11 cellular contexts compared by ENCODE assay signal in the genomic region with DNA sequence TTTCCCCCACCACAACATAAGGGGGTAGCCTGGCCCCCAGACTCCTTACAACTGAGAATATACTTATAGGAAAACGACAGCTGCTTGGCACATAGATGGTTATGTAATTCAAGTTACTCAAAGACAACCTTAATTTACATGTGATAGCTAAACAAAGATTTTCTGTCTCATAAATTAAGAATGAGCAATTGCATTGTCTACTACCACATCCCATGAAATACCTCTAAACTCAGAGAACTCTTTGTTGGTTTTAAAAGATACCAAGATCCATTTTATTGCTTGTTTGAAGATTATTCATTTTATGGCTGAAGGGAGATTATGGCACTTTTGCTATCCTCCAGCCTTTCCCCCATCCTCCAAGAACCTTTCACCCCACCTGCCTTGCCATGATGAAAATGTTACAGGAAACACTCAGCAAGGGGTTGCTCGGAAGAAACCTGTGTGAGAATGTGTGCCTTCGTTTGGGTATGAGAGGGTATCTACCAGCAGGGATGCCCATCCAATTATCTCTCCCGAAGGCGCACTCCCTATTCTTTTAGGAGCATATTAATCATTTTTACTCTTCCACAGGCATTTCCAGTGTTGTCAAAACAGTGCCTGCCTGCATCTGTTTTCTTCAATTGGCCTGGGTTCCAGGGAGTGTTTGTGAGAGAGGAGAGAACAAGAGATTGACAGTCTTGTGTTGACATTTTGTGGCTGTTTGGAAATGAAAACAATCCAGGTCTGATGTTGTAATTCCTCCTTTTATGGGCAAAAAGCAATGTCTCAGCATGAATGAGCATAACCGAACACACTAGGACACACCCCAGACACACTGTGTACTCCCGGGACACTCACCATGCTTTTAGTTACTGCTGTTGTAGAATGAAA.
DNase-seq lines count a peak whose midpoint lies in the region; ATAC-seq and TF ChIP-seq lines count a peak whose summit lies in the region.
"Had no signal": no experiment of that assay in that cellular context is flagged by ENCODE, and none has a peak within 500 bp of the region (broad histone marks: within the 10 kb centered on the region; RNA-seq: fewer than 3 reads in every experiment).

No MANE protein-coding gene starts in this region.

- intact Hi-C loops in colonic mucosa (cut with DNase I), result no loop called here

- peak overlapping the region; percentile 79 to 83 for H2BK12ac ChIP-seq in mesenchymal stem cell (ENCODE audit: low read length in 2 of 2)

- no peak overlapping the region for H2AK5ac ChIP-seq in mesenchymal stem cell (ENCODE audit: low read length, severe bottlenecking)

- H4K91ac ChIP-seq in mesenchymal stem cell (ENCODE audit: low read length), result no peak overlapping the region

- H3K9me3 ChIP-seq in colonic mucosa (no peaks in the 10 kb centered on the region), mesenchymal stem cell (ENCODE audit: control insufficient read depth, low read length) (no peaks in the 10 kb centered on the region), SJCRH30 (replicated peaks) (no peaks in the 10 kb centered on the region)

- peak overlapping the region in 1 of 2 experiments; percentile 74 for H3K18ac ChIP-seq in mesenchymal stem cell (ENCODE audit: low read depth in 1 of 2, low read length in 2 of 2)

- H3K9ac ChIP-seq in colonic mucosa (ENCODE audit: low read depth in 2 of 2, low read length in 2 of 2), result no peak overlapping the region
- no peak overlapping the region for H3K9ac ChIP-seq in mesenchymal stem cell (ENCODE audit: low read length)

- ATAC-seq in HG03159 (IDR thresholded peaks at IDR 0.05; ENCODE audit: unreplicated experiment), result no peak

- H3K4me1 ChIP-seq in colonic mucosa (no peaks in the 10 kb centered on the region), mesenchymal stem cell (ENCODE audit: control insufficient read depth, insufficient read depth, low read depth, low read length) (no peaks in the 10 kb centered on the region), SJCRH30 (no peaks in the 10 kb centered on the region)

- TF ChIP-seq CTCF in NB4 (IDR thresholded peaks at IDR 0.05; ENCODE audit: low read depth, low read length) (no peak), colonic mucosa (IDR thresholded peaks at IDR 0.05) (no peak)

- H3K4me2 ChIP-seq in mesenchymal stem cell (ENCODE audit: low read length, poor library complexity, severe bottlenecking), result no peak overlapping the region

- WGBS in mesenchymal stem cell, result 55% methylated on average over 3 of the region's 7 CpGs

- DNase-seq in AG08396 (ENCODE audit: low spot score), result peak; percentile 71
- peak; percentile 70 for DNase-seq in NB4 (ENCODE audit: low read depth)
- DNase-seq in colonic mucosa, result peak; percentile 27
- DNase-seq in mesenchymal stem cell, result peak; percentile 91
- DNase-seq in C1 segment of cervical spinal cord (lab: John Stamatoyannopoulos, UW), result no peak
- no peak for DNase-seq in SJCRH30
- no peak for DNase-seq in DMS53 (lab: John Stamatoyannopoulos, UW)
- DNase-seq: aorta, NCI-H1417 had no signal

- H3K36me3 ChIP-seq in colonic mucosa (no peaks in the 10 kb centered on the region), mesenchymal stem cell (ENCODE audit: control insufficient read depth in 1 of 2, insufficient read depth in 2 of 2, low read depth in 1 of 2, low read length in 2 of 2) (no peaks in the 10 kb centered on the region), SJCRH30 (no peaks in the 10 kb centered on the region)

- H4K8ac ChIP-seq in mesenchymal stem cell (ENCODE audit: low read length), result no peak overlapping the region

- no peak overlapping the region for H3K23ac ChIP-seq in mesenchymal stem cell (ENCODE audit: low read length in 2 of 2)

- H3K27ac ChIP-seq in colonic mucosa (no peak overlapping the region), mesenchymal stem cell (ENCODE audit: low read length, poor library complexity, severe bottlenecking) (no peak overlapping the region), SJCRH30 (no peak overlapping the region)
- H3K27ac ChIP-seq: C4-2B had no signal

- no peaks in the 10 kb centered on the region for H3K27me3 ChIP-seq in colonic mucosa
- peaks cover 0 to 3% of the 10 kb centered on the region in 2 experiments for H3K27me3 ChIP-seq in mesenchymal stem cell (ENCODE audit: control insufficient read depth in 1 of 2, insufficient read depth in 1 of 2, low read length in 2 of 2)
- no peaks in the 10 kb centered on the region for H3K27me3 ChIP-seq in SJCRH30

- no peaks in the 10 kb centered on the region for H3K79me1 ChIP-seq in mesenchymal stem cell (replicated peaks; ENCODE audit: low read length, poor library complexity, severe bottlenecking)

- H3K4ac ChIP-seq in mesenchymal stem cell (ENCODE audit: low read depth in 1 of 2, low read length in 2 of 2), result no peak overlapping the region

- no peak overlapping the region for H2BK5ac ChIP-seq in mesenchymal stem cell (ENCODE audit: low read depth, low read length, poor library complexity, severe bottlenecking)

- no peak for TF ChIP-seq POLR2A in NB4 (IDR thresholded peaks at IDR 0.05; ENCODE audit: extremely low read depth, insufficient read length)

- no peak overlapping the region for H2BK120ac ChIP-seq in mesenchymal stem cell (ENCODE audit: low read depth, low read length)

- no peak overlapping the region for H3K4me3 ChIP-seq in NB4 (ENCODE audit: low read depth, low read length)
- H3K4me3 ChIP-seq in colonic mucosa, result no peak overlapping the region
- H3K4me3 ChIP-seq in mesenchymal stem cell (ENCODE audit: insufficient read depth in 1 of 2, low read depth in 1 of 2, low read length in 2 of 2), result no peak overlapping the region
- H3K4me3 ChIP-seq in SJCRH30, result no peak overlapping the region

- no peak overlapping the region for H2AFZ ChIP-seq in mesenchymal stem cell (ENCODE audit: low read depth, low read length)

- no peak overlapping the region for H3K14ac ChIP-seq in mesenchymal stem cell (ENCODE audit: low read length in 2 of 2)

- peak overlapping the region; percentile 41 for H2BK15ac ChIP-seq in mesenchymal stem cell (ENCODE audit: low read depth, poor library complexity, severe bottlenecking)

Comparison
In these comparisons a context has a peak if more than half of its experiments do, and no peak if none do; other contexts are left out.
1. DNase-seq: peak in AG08396 (single experiment), NB4 (single experiment), colonic mucosa (single experiment) and mesenchymal stem cell (single experiment); none in C1 segment of cervical spinal cord (0 of 14), SJCRH30 (0 of 2) and DMS53 (single experiment).